In genomic region chr17:7548585-7549400, GRCh38 we compare ENCODE assay signal across 8 cellular contexts. TPM values are rescaled to one million over a fixed set of nuclear protein-coding genes. Genes with fewer than 3 reads are reported as not detected.
A peak's percentile ranks its signal among the peaks of the same experiment; 100 is the strongest.
DNase-seq lines count a peak whose midpoint lies in the region; ATAC-seq and TF ChIP-seq lines count a peak whose summit lies in the region.

Gene TNFSF12, plus strand, starts transcription at chr17:7549058. Its CDS starts 96 bp downstream, at chr17:7549154.

- no peak within 1 kb of the TSS for H3K27ac ChIP-seq in SJSA1

- H3K4me1 ChIP-seq in SJSA1 (replicated peaks), result peaks cover 12% of the 10 kb centered on the region

- H3K36me3 ChIP-seq in SJSA1, result no peaks in the 10 kb centered on the region

- TF ChIP-seq CTCF in GM12865 (IDR thresholded peaks at IDR 0.05; ENCODE audit: insufficient read depth, low read depth, low read length, missing control alignments), result no peak

- DNase-seq in GM12865 (ENCODE audit: low read depth), result no peak
- DNase-seq in SJSA1 (ENCODE audit: low read depth in 1 of 2, low spot score in 2 of 2), result peak; percentile 29 to 61
- peak in 42 of 58 donors; percentile 13 to 71 (median 42) for DNase-seq in anterior cingulate cortex (lab: John Stamatoyannopoulos, UW)
- DNase-seq in hepatic stellate cell (ENCODE audit: low spot score), result peak; percentile 67
- peak; percentile 42 for DNase-seq in putamen (ENCODE audit: low spot score)
- DNase-seq in amniotic stem cell (lab: John Stamatoyannopoulos, UW), result no peak
- no peak for DNase-seq in NAMALWA (ENCODE audit: low spot score)

- H3K4me3 ChIP-seq in GM12865 (ENCODE audit: low read depth, low read length), result peak within 1 kb of the TSS; percentile 46
- H3K4me3 ChIP-seq in SJSA1, result peak within 1 kb of the TSS; percentile 47

- H3K9me3 ChIP-seq in SJSA1 (replicated peaks), result no peaks in the 10 kb centered on the region

- no peak for ATAC-seq in HG03097 (IDR thresholded peaks at IDR 0.05; ENCODE audit: low FRiP score, unreplicated experiment)

- H3K27me3 ChIP-seq in SJSA1 (replicated peaks), result no peaks in the 10 kb centered on the region

RNA-seq across cellular contexts. Expression of gene TNFSF12, which starts in this region (rescaled TPM):
- total RNA-seq in SJSA1 (2014; rRNA removed; shearing (Covaris generic)), result 5.9 and 22.8 TPM in 2 replicates

Comparison
In these comparisons a context has a peak if more than half of its experiments do, and no peak if none do; other contexts are left out.
1. DNase-seq: peak in SJSA1 (2 of 2), anterior cingulate cortex (42 of 58), hepatic stellate cell (single experiment) and putamen (single experiment); none in GM12865 (single experiment), amniotic stem cell (single experiment) and NAMALWA (single experiment).